In genomic region chr20:57707320-57707719, GRCh38 we compare ENCODE assay signal across 12 cellular contexts. TPM values are rescaled to one million over a fixed set of nuclear protein-coding genes. Genes with fewer than 3 reads are reported as not detected.
A peak's percentile ranks its signal among the peaks of the same experiment; 100 is the strongest.
DNase-seq lines count a peak whose midpoint lies in the region; ATAC-seq and TF ChIP-seq lines count a peak whose summit lies in the region.
"Had no signal": no experiment of that assay in that cellular context is flagged by ENCODE, and none has a peak within 500 bp of the region (broad histone marks: within the 10 kb centered on the region; RNA-seq: fewer than 3 reads in every experiment).

No MANE protein-coding gene starts in this region.

- H3K36me3 Mint-ChIP-seq in CD8-positive, alpha-beta T cell = peaks cover 8% of the 10 kb centered on the region
- H3K36me3 Mint-ChIP-seq in endodermal cell (ENCODE audit: low read depth) = peaks cover 7% of the 10 kb centered on the region

- H3K9ac ChIP-seq in Loucy (ENCODE audit: low read depth, low read length, poor library complexity, severe bottlenecking) = peak overlapping the region; percentile 56
- H3K9ac ChIP-seq in endodermal cell (ENCODE audit: extremely low read depth, low read length, poor library complexity, severe bottlenecking) = peak overlapping the region; percentile 92

- no peaks in the 10 kb centered on the region for H3K27me3 ChIP-seq in CD8-positive, alpha-beta T cell (ENCODE audit: insufficient read depth, low read length)
- H3K27me3 ChIP-seq in Loucy (ENCODE audit: insufficient read depth, low read length, poor library complexity, severe bottlenecking) (no peaks in the 10 kb centered on the region), endodermal cell (ENCODE audit: control insufficient read depth, insufficient read depth, low read length, poor library complexity, severe bottlenecking) (no peaks in the 10 kb centered on the region), psoas muscle (ENCODE audit: insufficient read depth in 3 of 3, low read length in 2 of 3) (no peaks in the 10 kb centered on the region)

- peak overlapping the region; percentile 33 for H3K27ac Mint-ChIP-seq in CD8-positive, alpha-beta T cell
- H3K27ac Mint-ChIP-seq in endodermal cell = peak overlapping the region; percentile 96

- H3F3A ChIP-seq in Loucy (ENCODE audit: low read depth) = no peaks in the 10 kb centered on the region

- H3K79me2 ChIP-seq in Loucy (ENCODE audit: insufficient read depth, low read length) = peaks cover 53% of the 10 kb centered on the region; the same call in 1 of the 2 replicates

- CTCF ChIA-PET in CD8-positive, alpha-beta T cell (lab: Charles Lee) = interaction anchor here (1.1 to 1.5 kb wide), 3 partner anchors 9 to 109 kb away, joined by 4 read pairs; no protein-coding TSS in a partner anchor

- H3K9me3 ChIP-seq in CD8-positive, alpha-beta T cell (ENCODE audit: low read length) = no peaks in the 10 kb centered on the region
- H3K9me3 ChIP-seq in Loucy (ENCODE audit: insufficient read depth, low read depth, low read length) = no peaks in the 10 kb centered on the region
- no peaks in the 10 kb centered on the region for H3K9me3 ChIP-seq in endodermal cell (ENCODE audit: control insufficient read depth, low read length)
- H3K9me3 ChIP-seq in psoas muscle = no peaks in the 10 kb centered on the region

- no peaks in the 10 kb centered on the region for H3K9me3 Mint-ChIP-seq in CD8-positive, alpha-beta T cell
- H3K9me3 Mint-ChIP-seq in endodermal cell = no peaks in the 10 kb centered on the region

- H3K4me1 ChIP-seq in CD8-positive, alpha-beta T cell (ENCODE audit: insufficient read depth, low read length) = peaks cover 32% of the 10 kb centered on the region
- peaks cover 16% of the 10 kb centered on the region for H3K4me1 ChIP-seq in Loucy (ENCODE audit: insufficient read depth, low read length, poor library complexity, severe bottlenecking)
- H3K4me1 ChIP-seq in endodermal cell (ENCODE audit: control insufficient read depth, insufficient read depth, low read length) = peaks cover 44% of the 10 kb centered on the region
- H3K4me1 ChIP-seq in psoas muscle = peaks cover 47% of the 10 kb centered on the region

- peaks cover 34% of the 10 kb centered on the region for H3K4me1 Mint-ChIP-seq in CD8-positive, alpha-beta T cell (ENCODE audit: low read depth)
- peaks cover 60% of the 10 kb centered on the region for H3K4me1 Mint-ChIP-seq in endodermal cell

- H2AFZ ChIP-seq in Loucy (ENCODE audit: low read length) = no peak overlapping the region

- no peaks in the 10 kb centered on the region for H3K9me2 ChIP-seq in Loucy (replicated peaks; ENCODE audit: low read depth, low read length)

- H3K27ac ChIP-seq in CD8-positive, alpha-beta T cell (ENCODE audit: low read depth, low read length) = no peak overlapping the region
- H3K27ac ChIP-seq in endodermal cell (ENCODE audit: low read depth, low read length) = peak overlapping the region; percentile 83
- H3K27ac ChIP-seq in psoas muscle = peak overlapping the region; percentile 70

- H3K4me3 Mint-ChIP-seq in CD8-positive, alpha-beta T cell = peak overlapping the region; percentile 92
- peak overlapping the region; percentile 98 for H3K4me3 Mint-ChIP-seq in endodermal cell

- DNase-seq in CD8-positive, alpha-beta T cell = no peak
- DNase-seq in endodermal cell (no peak), psoas muscle (no peak), NCI-H748 (lab: John Stamatoyannopoulos, UW; ENCODE audit: unreplicated experiment) (no peak)
- DNase-seq: activated CD8-positive, alpha-beta memory T cell treated with anti-CD3 and anti-CD28 coated beads, Interleukin-2, amount 50 U/mL, for 4 hours; EL; islet precursor cell; SIG-M5 had no signal

- no peak for ATAC-seq in CD8-positive, alpha-beta T cell
- ATAC-seq in psoas muscle (no peak), HG02840 (IDR thresholded peaks at IDR 0.05; ENCODE audit: low FRiP score, unreplicated experiment) (no peak), HG03457 (IDR thresholded peaks at IDR 0.05; ENCODE audit: unreplicated experiment) (no peak), GM19455 (IDR thresholded peaks at IDR 0.05; ENCODE audit: unreplicated experiment) (no peak)

- POLR2A ChIA-PET in CD8-positive, alpha-beta T cell (lab: Charles Lee) = interaction anchor here (1.2 kb wide), 1 partner anchor 79 kb away, joined by 3 read pairs; no protein-coding TSS in a partner anchor

- peak overlapping the region; percentile 57 for H3K4me2 ChIP-seq in Loucy (ENCODE audit: low read depth, low read length, poor library complexity, severe bottlenecking)

- no peak for TF ChIP-seq CTCF in CD8-positive, alpha-beta T cell (IDR thresholded peaks at IDR 0.05)
- TF ChIP-seq CTCF in Loucy (conservative IDR thresholded peaks at IDR 0.05; ENCODE audit: low read length) (no peak), endodermal cell (conservative IDR thresholded peaks at IDR 0.05) (no peak), psoas muscle (IDR thresholded peaks at IDR 0.05) (no peak)

- peaks cover 15% of the 10 kb centered on the region for H4K20me1 ChIP-seq in Loucy (ENCODE audit: insufficient read depth, low read length, poor library complexity, severe bottlenecking)

- intact Hi-C loops in CD8-positive, alpha-beta T cell (cut with DNase I, micrococcal nuclease) = loop anchor here in 1 of 2 experiments (5.0 kb wide), 1 partner anchor 520 kb away; the partner anchor contains the start of gene ANKRD60
- intact Hi-C loops in psoas muscle (cut with DNase I) = loop anchor here in 1 of 2 donors (5.0 to 10.0 kb wide), 2 partner anchors 40 to 333 kb away; no protein-coding TSS in a partner anchor

- no peaks in the 10 kb centered on the region for H3K36me3 ChIP-seq in CD8-positive, alpha-beta T cell (ENCODE audit: insufficient read depth, low read length)
- H3K36me3 ChIP-seq in Loucy (ENCODE audit: insufficient read depth, low read length) = no peaks in the 10 kb centered on the region
- peaks cover 47% of the 10 kb centered on the region for H3K36me3 ChIP-seq in endodermal cell (ENCODE audit: control insufficient read depth, insufficient read depth, low read length)
- no peaks in the 10 kb centered on the region for H3K36me3 ChIP-seq in psoas muscle (ENCODE audit: insufficient read depth in 1 of 2, low read depth in 1 of 2)

- 63 to 73% methylated on average over 7 of the region's 7 CpGs for WGBS in endodermal cell (ENCODE audit: insufficient coverage in 1 of 2, insufficient read length in 1 of 2), 2 experiments
- WGBS in psoas muscle, 3 donors = 77 to 88% (median 82%) methylated on average over 7 of the region's 7 CpGs

- no peak overlapping the region for H3K4me3 ChIP-seq in CD8-positive, alpha-beta T cell (ENCODE audit: low read depth, low read length)
- H3K4me3 ChIP-seq in Loucy (ENCODE audit: low read length, poor library complexity, severe bottlenecking) = peak overlapping the region; percentile 72
- H3K4me3 ChIP-seq in endodermal cell (ENCODE audit: low read length) = peak overlapping the region; percentile 96
- peak overlapping the region; percentile 69 for H3K4me3 ChIP-seq in psoas muscle

- H3K27me3 Mint-ChIP-seq in CD8-positive, alpha-beta T cell (ENCODE audit: low read depth) = no peaks in the 10 kb centered on the region
- no peaks in the 10 kb centered on the region for H3K27me3 Mint-ChIP-seq in endodermal cell (ENCODE audit: insufficient read depth)

RNA-seq across cellular contexts. Expression of gene PMEPA1, which starts 2.5 kb away (rescaled TPM):
- total RNA-seq in CD8-positive, alpha-beta T cell = 10 to 100 TPM; 22.2 to 22.4 TPM
- total RNA-seq in endodermal cell (10 to 100 TPM; 18.8 to 37.4 TPM), psoas muscle (10 to 100 TPM in 3 of 4 donors, 1 to 10 TPM in 1; 8.9 to 19.5 (median 15.6) TPM)
- 56.8 TPM for polyA plus RNA-seq in endodermal cell (2013, experiment 1 of 2)
- 65.5 TPM for polyA plus RNA-seq in endodermal cell (2013, experiment 2 of 2)
- 10 to 100 TPM; 17.1 to 34.0 (median 30.7) TPM for polyA plus RNA-seq in psoas muscle
